31 cellular contexts compared by ENCODE assay signal in the genomic region with DNA sequence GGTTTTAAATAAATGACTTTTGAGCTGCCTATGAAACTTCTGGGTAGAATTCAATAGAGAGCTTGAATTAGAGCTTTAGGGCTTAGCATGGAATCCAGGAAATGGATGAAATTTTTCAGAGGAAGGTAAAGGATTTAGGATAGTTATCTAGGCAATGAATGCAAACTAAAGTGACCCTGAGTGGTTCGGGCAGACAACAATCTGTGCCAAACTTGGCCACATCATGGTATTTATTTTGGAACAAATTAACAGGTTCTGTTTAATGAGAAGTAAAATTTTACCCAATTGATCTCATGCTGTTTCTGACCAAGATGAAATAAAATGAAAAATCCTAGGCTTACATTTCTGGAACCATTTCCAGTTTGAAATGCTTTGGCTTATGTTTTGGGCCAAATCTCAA.
"Had no signal": no experiment of that assay in that cellular context is flagged by ENCODE, and none has a peak within 500 bp of the region (broad histone marks: within the 10 kb centered on the region; RNA-seq: fewer than 3 reads in every experiment).

No MANE protein-coding gene starts in this region.

- H3K9me3 Mint-ChIP-seq: nephron, neural crest cell, neural progenitor cell had no signal

- ATAC-seq: naive thymus-derived CD8-positive, alpha-beta T cell; natural killer cell; natural killer cell treated with Interleukin-12 subunit alpha and Interleukin-12 subunit beta and Interleukin-15 and Interleukin-18, amount 100 ng/mL, for 72 hours; pancreas; psoas muscle; right cardiac atrium; sciatic nerve had no signal

- H3K9me3 ChIP-seq: neutrophil, ovary, pancreas, prostate gland, psoas muscle, right atrium auricular region, right lobe of liver, sigmoid colon, spleen had no signal

- H3K36me3 ChIP-seq: neural progenitor cell, neutrophil, ovary, pancreas, prostate gland, right atrium auricular region, right lobe of liver, sigmoid colon, spleen had no signal

- H3K27me3 ChIP-seq: neural progenitor cell, neutrophil, ovary, pancreas, right atrium auricular region, right lobe of liver, sigmoid colon, spleen had no signal

- H3K4me3 ChIP-seq: neural progenitor cell, ovary, pancreas, prostate gland, psoas muscle, right atrium auricular region, right lobe of liver, sigmoid colon, skin epidermis, smooth muscle cell, spleen had no signal

- H3K4me1 Mint-ChIP-seq: naive thymus-derived CD8-positive, alpha-beta T cell; natural killer cell; nephron progenitor cell; neural crest cell; neural progenitor cell had no signal

- H3K27me3 Mint-ChIP-seq: naive thymus-derived CD8-positive, alpha-beta T cell; natural killer cell treated with Interleukin-12 subunit alpha and Interleukin-12 subunit beta and Interleukin-15 and Interleukin-18, amount 100 ng/mL, for 72 hours; progenitor cell of endocrine pancreas had no signal

- H3K27ac Mint-ChIP-seq: naive thymus-derived CD8-positive, alpha-beta T cell; natural killer cell; natural killer cell treated with Interleukin-12 subunit alpha and Interleukin-12 subunit beta and Interleukin-15 and Interleukin-18, amount 100 ng/mL, for 72 hours; nephron; nephron progenitor cell; neural progenitor cell; progenitor cell of endocrine pancreas had no signal

- H3K36me3 Mint-ChIP-seq: naive thymus-derived CD8-positive, alpha-beta T cell; natural killer cell; natural killer cell treated with Interleukin-12 subunit alpha and Interleukin-12 subunit beta and Interleukin-15 and Interleukin-18, amount 100 ng/mL, for 72 hours; neural progenitor cell had no signal

- FAIRE-seq: pancreas, small intestine had no signal

- DNase-seq: naive thymus-derived CD8-positive, alpha-beta T cell; natural killer cell; nephron progenitor cell; nucleus accumbens; occipital lobe; ovary; pancreas; posterior cingulate gyrus; psoas muscle; retina; right cardiac atrium; right lobe of liver; sigmoid colon; small intestine; spleen; stimulated activated CD4-positive, alpha-beta T cell treated with anti-CD3 and anti-CD28 coated beads, Interleukin-12 subunit alpha, Interleukin-12 subunit beta, amount 100 ng/mL, for 4 hours; stimulated activated CD4-positive, alpha-beta T cell treated with anti-CD3 and anti-CD28 coated beads, Interleukin-15, amount 100 ng/mL, for 24 hours; stimulated activated CD4-positive, alpha-beta T cell treated with anti-CD3 and anti-CD28 coated beads, Interleukin-1b, Interleukin-23, amount 100 ng/mL, for 48 hours; stimulated activated CD4-positive, alpha-beta T cell treated with anti-CD3 and anti-CD28 coated beads, Interleukin-2, amount 100 ng/mL, for 24 hours had no signal

- H3K4me3 Mint-ChIP-seq: naive thymus-derived CD8-positive, alpha-beta T cell; natural killer cell; natural killer cell treated with Interleukin-12 subunit alpha and Interleukin-12 subunit beta and Interleukin-15 and Interleukin-18, amount 100 ng/mL, for 72 hours; nephron; nephron progenitor cell; neural crest cell; neural progenitor cell had no signal

- H3K27ac ChIP-seq: neural progenitor cell, neutrophil, ovary, pancreas, parathyroid adenoma, prostate gland, psoas muscle, right atrium auricular region, right lobe of liver, sigmoid colon, skin epidermis, spleen had no signal
